ENCODE assay signal across 10 cellular contexts in the genomic region with DNA sequence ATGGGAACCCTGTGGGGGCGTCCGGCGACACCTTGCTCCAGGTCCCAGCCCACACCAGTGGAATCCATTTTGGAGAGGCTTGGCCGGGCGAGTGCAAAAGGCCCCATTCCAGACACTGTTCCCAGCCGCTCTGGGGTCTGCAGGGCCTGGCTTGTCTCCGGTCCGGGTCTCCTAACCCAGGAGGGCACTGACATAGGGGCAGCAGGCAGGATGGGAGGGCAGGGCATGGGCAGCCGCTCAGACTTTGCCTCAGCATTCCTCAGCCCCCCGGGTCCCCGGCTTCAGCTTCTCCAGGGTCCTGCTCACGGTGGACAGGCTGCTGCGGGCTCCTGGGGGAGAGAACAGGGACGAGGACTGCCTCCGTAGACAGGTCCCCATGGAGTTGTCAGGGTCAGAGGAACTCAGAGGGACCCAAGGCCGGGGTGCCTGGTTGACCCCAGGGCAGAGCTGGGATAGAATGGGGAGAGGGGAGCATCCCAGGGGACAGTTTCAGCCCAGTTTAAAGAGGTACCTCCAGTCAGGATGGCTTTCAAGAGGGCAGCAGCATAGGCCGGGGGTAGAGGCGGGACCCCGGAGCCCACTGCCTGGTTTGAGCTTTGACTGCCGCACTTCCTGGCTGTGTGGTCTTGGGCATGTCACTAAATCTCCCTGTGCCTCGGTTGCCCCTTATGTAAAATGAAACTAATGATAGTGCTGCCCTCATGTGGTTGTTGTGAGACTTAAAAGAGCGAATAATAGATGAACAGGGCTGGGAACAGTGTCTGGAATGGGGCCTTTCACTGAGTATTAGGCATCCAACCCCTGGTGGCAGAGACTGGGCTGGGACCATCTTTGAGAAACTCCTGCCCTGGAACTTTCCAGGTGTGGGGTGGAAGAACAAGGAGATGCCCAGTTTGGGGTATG. TPM values are rescaled to one million over a fixed set of nuclear protein-coding genes. Genes with fewer than 3 reads are reported as not detected.
DNase-seq lines count a peak whose midpoint lies in the region; ATAC-seq and TF ChIP-seq lines count a peak whose summit lies in the region.
"Had no signal": no experiment of that assay in that cellular context is flagged by ENCODE, and none has a peak within 500 bp of the region (broad histone marks: within the 10 kb centered on the region; RNA-seq: fewer than 3 reads in every experiment).

No MANE protein-coding gene starts in this region.

- no peak overlapping the region for H3K9ac ChIP-seq in smooth muscle cell (ENCODE audit: low read depth)
- H3K9ac ChIP-seq: parathyroid adenoma had no signal

- H3K27me3 Mint-ChIP-seq in activated CD4-positive, alpha-beta T cell treated with anti-CD3 and anti-CD28 coated beads, Interleukin-2, amount 10 ng/mL, durations not matched to agents 7 days and 5 days = peaks cover 35% of the 10 kb centered on the region

- no peaks in the 10 kb centered on the region for H3K36me3 Mint-ChIP-seq in activated CD4-positive, alpha-beta T cell treated with anti-CD3 and anti-CD28 coated beads, Interleukin-2, amount 10 ng/mL, durations not matched to agents 7 days and 5 days (ENCODE audit: low read depth)

- no peaks in the 10 kb centered on the region for H3K9me3 Mint-ChIP-seq in activated CD4-positive, alpha-beta T cell treated with anti-CD3 and anti-CD28 coated beads, Interleukin-2, amount 10 ng/mL, durations not matched to agents 7 days and 5 days
- H3K9me3 Mint-ChIP-seq: activated B cell treated with CpG ODN at 0.5 μM for 24 hours had no signal

- H3K4me2 ChIP-seq in smooth muscle cell = no peak overlapping the region

- H2AFZ ChIP-seq in smooth muscle cell (ENCODE audit: low read depth) = no peak overlapping the region
- H2AFZ ChIP-seq: parathyroid adenoma had no signal

- H3K27ac ChIP-seq in foreskin keratinocyte (no peak overlapping the region), smooth muscle cell (ENCODE audit: low read depth) (no peak overlapping the region)
- H3K27ac ChIP-seq: parathyroid adenoma had no signal

- POLR2A ChIA-PET in activated CD4-positive, alpha-beta T cell treated with anti-CD3 and anti-CD28 coated beads, Interleukin-2, amount 10 ng/mL, durations not matched to agents 7 days and 5 days (lab: Charles Lee) = no interaction called here

- TF ChIP-seq CTCF in foreskin keratinocyte (conservative IDR thresholded peaks at IDR 0.05) (peak; percentile 67), smooth muscle cell (IDR thresholded peaks at IDR 0.05; ENCODE audit: borderline replicate concordance, insufficient read depth, poor library complexity, severe bottlenecking) (peak; percentile 45)

- no peak overlapping the region for H3K27ac Mint-ChIP-seq in activated CD4-positive, alpha-beta T cell treated with anti-CD3 and anti-CD28 coated beads, Interleukin-2, amount 10 ng/mL, durations not matched to agents 7 days and 5 days
- H3K27ac Mint-ChIP-seq: activated B cell treated with CpG ODN at 0.5 μM for 24 hours had no signal

- ATAC-seq in foreskin keratinocyte (peak; percentile 27), HG03442 (IDR thresholded peaks at IDR 0.05; ENCODE audit: unreplicated experiment) (no peak), GM19328 (IDR thresholded peaks at IDR 0.05; ENCODE audit: unreplicated experiment) (no peak)

- H3K4me1 ChIP-seq in foreskin keratinocyte (no peaks in the 10 kb centered on the region), smooth muscle cell (ENCODE audit: low read depth) (no peaks in the 10 kb centered on the region)
- H3K4me1 ChIP-seq: parathyroid adenoma had no signal

- no peaks in the 10 kb centered on the region for H3F3A ChIP-seq in smooth muscle cell (ENCODE audit: low read depth)

- H3K27me3 ChIP-seq in foreskin keratinocyte (peaks cover 63% of the 10 kb centered on the region), smooth muscle cell (ENCODE audit: low read depth) (peaks cover 73% of the 10 kb centered on the region)

- WGBS in smooth muscle cell (ENCODE audit: low lambda C conversion rate) = 75% methylated on average over 22 of the region's 22 CpGs

- H3K9me3 ChIP-seq in smooth muscle cell (replicated peaks; ENCODE audit: low read depth) = no peaks in the 10 kb centered on the region

- no peaks in the 10 kb centered on the region for H3K79me2 ChIP-seq in smooth muscle cell (ENCODE audit: low read depth)
- H3K79me2 ChIP-seq: parathyroid adenoma had no signal

- H3K4me1 Mint-ChIP-seq in activated CD4-positive, alpha-beta T cell treated with anti-CD3 and anti-CD28 coated beads, Interleukin-2, amount 10 ng/mL, durations not matched to agents 7 days and 5 days = peaks cover 16% of the 10 kb centered on the region

- no peaks in the 10 kb centered on the region for H4K20me1 ChIP-seq in smooth muscle cell (ENCODE audit: low read depth)

- H3K4me3 ChIP-seq in smooth muscle cell = no peak overlapping the region

- CTCF ChIA-PET in activated CD4-positive, alpha-beta T cell treated with anti-CD3 and anti-CD28 coated beads, Interleukin-2, amount 10 ng/mL, durations not matched to agents 7 days and 5 days (lab: Charles Lee) = interaction anchor here (0.9 to 2.5 kb wide), 6 partner anchors 8 to 101 kb away, joined by 3 to 22 read pairs (median 6); a partner anchor contains a TSS

- DNase-seq in DMS53 treated with DMSO at 0.1 percent for 48 hours (lab: John Stamatoyannopoulos, UW; ENCODE audit: unreplicated experiment) = peak; percentile 79
- DNase-seq in HT-29 (ENCODE audit: low spot score) = peak; percentile 76
- peak; percentile 34 to 49 for DNase-seq in SW 1271 (lab: John Stamatoyannopoulos, UW)
- DNase-seq in foreskin keratinocyte = no peak
- DNase-seq in smooth muscle cell (lab: John Stamatoyannopoulos, UW; ENCODE audit: unreplicated experiment) = no peak
- DNase-seq in activated CD4-positive, alpha-beta T cell treated with anti-CD3 and anti-CD28 coated beads, Interleukin-2, amount 10 ng/mL, durations not matched to agents 7 days and 5 days = no peak
- DNase-seq: activated B cell treated with CpG ODN at 0.5 μM for 24 hours had no signal

- H3K36me3 ChIP-seq in smooth muscle cell (ENCODE audit: low read depth) = no peaks in the 10 kb centered on the region

- H3K4me3 Mint-ChIP-seq in activated CD4-positive, alpha-beta T cell treated with anti-CD3 and anti-CD28 coated beads, Interleukin-2, amount 10 ng/mL, durations not matched to agents 7 days and 5 days = no peak overlapping the region
- H3K4me3 Mint-ChIP-seq: activated B cell treated with CpG ODN at 0.5 μM for 24 hours had no signal

RNA-seq across cellular contexts. Expression of gene KNCN, which starts 3.7 kb away (rescaled TPM):
- not detected in 2 replicates for total RNA-seq in HT-29 (2014; rRNA removed; shearing (Covaris generic))
- total RNA-seq in foreskin keratinocyte = not detected in 2 replicates
- polyA plus RNA-seq in foreskin keratinocyte = not detected in 2 replicates
- total RNA-seq in smooth muscle cell = not detected in 2 replicates
- polyA plus RNA-seq in smooth muscle cell = not detected in 2 replicates
- not detected for total RNA-seq in activated CD4-positive, alpha-beta T cell treated with anti-CD3 and anti-CD28 coated beads, Interleukin-2, amount 10 ng/mL, durations not matched to agents 7 days and 5 days
- total RNA-seq: activated B cell treated with CpG ODN at 0.5 μM for 24 hours had no signal

RNA-seq across cellular contexts. Expression of gene MKNK1, which starts 56.3 kb away (rescaled TPM):
- total RNA-seq in HT-29 (2014; rRNA removed; shearing (Covaris generic)) = 13.5 and 16.1 TPM in 2 replicates
- 21.5 and 29.8 TPM in 2 replicates for total RNA-seq in foreskin keratinocyte
- polyA plus RNA-seq in foreskin keratinocyte = 18.9 and 22.5 TPM in 2 replicates
- total RNA-seq in smooth muscle cell = 17.9 and 18.7 TPM in 2 replicates
- 11.7 and 17.2 TPM in 2 replicates for polyA plus RNA-seq in smooth muscle cell
- total RNA-seq in activated CD4-positive, alpha-beta T cell treated with anti-CD3 and anti-CD28 coated beads, Interleukin-2, amount 10 ng/mL, durations not matched to agents 7 days and 5 days = 10 to 100 TPM; 58.2 to 63.3 TPM

RNA-seq across cellular contexts. Expression of gene DMBX1, which starts 58.1 kb away (rescaled TPM):
- total RNA-seq in HT-29 (2014; rRNA removed; shearing (Covaris generic)) = 3.0 and 3.1 TPM in 2 replicates
- total RNA-seq in foreskin keratinocyte = not detected in 2 replicates
- not detected in 2 replicates for polyA plus RNA-seq in foreskin keratinocyte
- total RNA-seq in smooth muscle cell = not detected in 2 replicates
- polyA plus RNA-seq in smooth muscle cell = not detected in 2 replicates
- under 1 TPM in 1 of 2 experiments, not detected in 1; 0.10 TPM for total RNA-seq in activated CD4-positive, alpha-beta T cell treated with anti-CD3 and anti-CD28 coated beads, Interleukin-2, amount 10 ng/mL, durations not matched to agents 7 days and 5 days
- total RNA-seq: activated B cell treated with CpG ODN at 0.5 μM for 24 hours had no signal

Comparison
In these comparisons a context has a peak if more than half of its experiments do, and no peak if none do; other contexts are left out.
1. DNase-seq: peak in DMS53 treated with DMSO at 0.1 percent for 48 hours (single experiment), HT-29 (single experiment) and SW 1271 (2 of 2); none in foreskin keratinocyte (0 of 2), smooth muscle cell (single experiment) and activated CD4-positive, alpha-beta T cell treated with anti-CD3 and anti-CD28 coated beads, Interleukin-2, amount 10 ng/mL, durations not matched to agents 7 days and 5 days (single experiment).